21 cellular contexts compared by ENCODE assay signal in genomic region chr11:67029146-67029545, GRCh38. TPM values are rescaled to one million over a fixed set of nuclear protein-coding genes. Genes with fewer than 3 reads are reported as not detected.
A peak's percentile ranks its signal among the peaks of the same experiment; 100 is the strongest.
DNase-seq lines count a peak whose midpoint lies in the region; ATAC-seq, FAIRE-seq and TF ChIP-seq lines count a peak whose summit lies in the region.
"Had no signal": no experiment of that assay in that cellular context is flagged by ENCODE, and none has a peak within 500 bp of the region (broad histone marks: within the 10 kb centered on the region; RNA-seq: fewer than 3 reads in every experiment).

No MANE protein-coding gene starts in this region.

- H3K36me3 ChIP-seq in breast epithelium (no peaks in the 10 kb centered on the region), astrocyte (ENCODE audit: insufficient read depth, low read length) (no peaks in the 10 kb centered on the region)

- CTCF ChIA-PET in MCF 10A (lab: Yijun Ruan, JAX): interaction anchor here (1.3 kb wide), 1 partner anchor 8 kb away, joined by 5 read pairs; no protein-coding TSS in a partner anchor

- no peak overlapping the region for H3K4me2 ChIP-seq in astrocyte (ENCODE audit: low read length)

- H3K4me1 Mint-ChIP-seq in MCF 10A (ENCODE audit: insufficient read depth, unreplicated experiment): peaks cover 33% of the 10 kb centered on the region
- H3K4me1 Mint-ChIP-seq in astrocyte (ENCODE audit: low read depth, unreplicated experiment): peaks cover 30% of the 10 kb centered on the region

- H3K9me3 Mint-ChIP-seq in MCF 10A (ENCODE audit: unreplicated experiment): no peaks in the 10 kb centered on the region
- no peaks in the 10 kb centered on the region for H3K9me3 Mint-ChIP-seq in astrocyte (ENCODE audit: unreplicated experiment)
- H3K9me3 Mint-ChIP-seq: CD8-positive, alpha-beta T cell had no signal

- no peak overlapping the region for H3K9ac ChIP-seq in astrocyte (ENCODE audit: low read length)

- H3K9me3 ChIP-seq in breast epithelium: no peaks in the 10 kb centered on the region
- no peaks in the 10 kb centered on the region for H3K9me3 ChIP-seq in astrocyte (ENCODE audit: insufficient read depth, low read depth, low read length)

- H3K27me3 Mint-ChIP-seq in MCF 10A (ENCODE audit: insufficient read depth, unreplicated experiment) (no peaks in the 10 kb centered on the region), astrocyte (ENCODE audit: low read depth, unreplicated experiment) (peaks cover 18% of the 10 kb centered on the region)

- no peaks in the 10 kb centered on the region for H3K79me2 ChIP-seq in astrocyte (ENCODE audit: insufficient read depth, low read length)

- POLR2A ChIA-PET in MCF 10A (lab: Yijun Ruan, JAX): no interaction called here

- H3K36me3 Mint-ChIP-seq in MCF 10A (ENCODE audit: insufficient read depth, unreplicated experiment) (no peaks in the 10 kb centered on the region), astrocyte (ENCODE audit: low read depth, unreplicated experiment) (no peaks in the 10 kb centered on the region)
- H3K36me3 Mint-ChIP-seq: CD8-positive, alpha-beta T cell had no signal

- FAIRE-seq in astrocyte (lab: Jason Lieb, UNC): no peak
- FAIRE-seq: GM19239, K562 had no signal

- peak overlapping the region; percentile 75 to 90 for H3K27ac ChIP-seq in breast epithelium
- no peak overlapping the region for H3K27ac ChIP-seq in astrocyte (ENCODE audit: low read depth, low read length)

- DNase-seq in breast epithelium (ENCODE audit: low spot score in 2 of 2) (no peak), MCF 10A (ENCODE audit: unreplicated experiment) (no peak), astrocyte (ENCODE audit: low read depth) (peak; percentile 44), fibroblast of the aortic adventitia (ENCODE audit: low read depth) (peak; percentile 36), NCI-H146 (lab: John Stamatoyannopoulos, UW) (no peak)
- no peak for DNase-seq in stimulated activated CD4-positive, alpha-beta T cell treated with anti-CD3 and anti-CD28 coated beads, Interleukin-2, amount 100 ng/mL, for 24 hours
- DNase-seq: 8988T; C1 segment of cervical spinal cord; Calu3; CD8-positive, alpha-beta T cell; EL; GF-D8; NCI-H1105; NCI-H2029 treated with DMSO at 0.1 percent for 48 hours; NCI-H226; NCI-H510A treated with DMSO at 0.1 percent for 48 hours; NCI-H748 treated with DMSO at 0.1 percent for 48 hours had no signal

- TF ChIP-seq CTCF in breast epithelium (IDR thresholded peaks at IDR 0.05): no peak
- no peak for TF ChIP-seq CTCF in MCF 10A (IDR thresholded peaks at IDR 0.05; ENCODE audit: unreplicated experiment)
- TF ChIP-seq CTCF in astrocyte (IDR thresholded peaks at IDR 0.05; ENCODE audit: insufficient read depth, low read depth, low read length): no peak
- TF ChIP-seq CTCF in fibroblast of the aortic adventitia (IDR thresholded peaks at IDR 0.05; ENCODE audit: insufficient read depth, low read length): no peak

- H3K27ac Mint-ChIP-seq in MCF 10A (ENCODE audit: low read depth, unreplicated experiment): no peak overlapping the region
- H3K27ac Mint-ChIP-seq in astrocyte (ENCODE audit: unreplicated experiment): no peak overlapping the region
- H3K27ac Mint-ChIP-seq: CD8-positive, alpha-beta T cell had no signal

- H3K4me3 ChIP-seq in breast epithelium: no peak overlapping the region
- H3K4me3 ChIP-seq in astrocyte (ENCODE audit: insufficient read depth, low read depth, low read length): no peak overlapping the region
- H3K4me3 ChIP-seq in fibroblast of the aortic adventitia (ENCODE audit: low read depth, low read length): no peak overlapping the region
- H3K4me3 ChIP-seq: K562 had no signal

- no peak for ATAC-seq in HG03039 (IDR thresholded peaks at IDR 0.05; ENCODE audit: unreplicated experiment)
- ATAC-seq: CD8-positive, alpha-beta T cell; K562 had no signal

- no peak for TF ChIP-seq POLR2A in breast epithelium (IDR thresholded peaks at IDR 0.05)

- H2AFZ ChIP-seq in astrocyte (ENCODE audit: low read depth, low read length): no peak overlapping the region

- intact Hi-C loops in breast epithelium (cut with DNase I; ENCODE audit: low total_unique reads): no loop called here
- intact Hi-C loops in MCF 10A (cut with micrococcal nuclease): no loop called here

- H3K4me3 Mint-ChIP-seq in MCF 10A (ENCODE audit: unreplicated experiment): no peak overlapping the region
- no peak overlapping the region for H3K4me3 Mint-ChIP-seq in astrocyte (ENCODE audit: unreplicated experiment)
- H3K4me3 Mint-ChIP-seq: CD8-positive, alpha-beta T cell had no signal

- H3K27me3 ChIP-seq in breast epithelium (no peaks in the 10 kb centered on the region), astrocyte (ENCODE audit: insufficient read depth, low read length) (no peaks in the 10 kb centered on the region)

- no TSS peak for BruUV-seq in MCF 10A (replicated peaks; lab: Mats Ljungman, UMichigan)

- peaks cover 5% of the 10 kb centered on the region for H4K20me1 ChIP-seq in astrocyte (ENCODE audit: insufficient read depth, low read length)

- peaks cover 14 to 24% of the 10 kb centered on the region in 2 donors for H3K4me1 ChIP-seq in breast epithelium
- H3K4me1 ChIP-seq in astrocyte (ENCODE audit: insufficient read depth, low read length): peaks cover 40% of the 10 kb centered on the region

RNA-seq across cellular contexts. Expression of gene SYT12, which starts 6.2 kb away (rescaled TPM):
- total RNA-seq in breast epithelium: 10 to 100 TPM in 2 of 3 donors, under 1 TPM in 1; 0.16 to 30.3 (median 10.2) TPM
- 0.44 and 0.59 TPM in 2 replicates for total RNA-seq in MCF 10A (2022)
- total RNA-seq in astrocyte: 0.34 and 0.62 TPM in 2 replicates
- 0.09 TPM in 1 of 2 replicates, not detected in the other for total RNA-seq in fibroblast of the aortic adventitia (ENCODE audit: low replicate concordance)
- total RNA-seq: CD8-positive, alpha-beta T cell; H4 had no signal

RNA-seq across cellular contexts. Expression of gene RHOD, which starts 27.5 kb away (rescaled TPM):
- total RNA-seq in breast epithelium (10 to 100 TPM; 27.2 to 30.5 (median 28.1) TPM), MCF 10A (2022) (132 and 190 TPM in 2 replicates), astrocyte (29.8 and 30.4 TPM in 2 replicates), fibroblast of the aortic adventitia (ENCODE audit: low replicate concordance) (15.1 and 26.1 TPM in 2 replicates)
- total RNA-seq: H4, K562 had no signal

RNA-seq across cellular contexts. Expression of gene C11orf86, which starts 54.0 kb away (rescaled TPM):
- total RNA-seq in breast epithelium (not detected), MCF 10A (2022) (not detected in 2 replicates), astrocyte (not detected in 2 replicates), fibroblast of the aortic adventitia (ENCODE audit: low replicate concordance) (not detected in 2 replicates)
- total RNA-seq: Calu3; CD8-positive, alpha-beta T cell; H4; K562 had no signal

Comparison
In these comparisons a context has a peak if more than half of its experiments do, and no peak if none do; other contexts are left out.
1. DNase-seq: peak in astrocyte (single experiment) and fibroblast of the aortic adventitia (single experiment); none in breast epithelium (0 of 2), MCF 10A (single experiment), stimulated activated CD4-positive, alpha-beta T cell treated with anti-CD3 and anti-CD28 coated beads, Interleukin-2, amount 100 ng/mL, for 24 hours (0 of 2) and NCI-H146 (single experiment).